2 cellular contexts compared by ENCODE assay signal in the genomic region with DNA sequence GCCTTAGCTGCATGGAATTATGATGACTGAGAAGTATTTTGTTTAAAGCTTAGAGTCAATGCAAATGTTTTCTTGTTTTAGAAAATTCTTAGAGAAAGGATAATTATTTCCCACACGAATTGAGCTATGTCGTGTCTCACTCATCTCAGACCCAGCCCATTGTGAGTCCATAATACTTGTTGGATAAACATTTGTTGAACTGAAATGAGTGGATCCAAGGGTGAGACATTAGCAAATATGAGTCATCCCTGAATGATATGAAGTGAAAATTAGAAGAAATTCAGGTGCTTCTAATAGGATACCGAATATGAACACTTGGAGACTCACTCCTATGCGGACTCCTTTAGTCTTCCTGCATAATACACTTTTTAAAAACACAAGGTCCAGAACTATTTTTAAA.
TF ChIP-seq lines count a peak whose summit lies in the region.

No MANE protein-coding gene starts in this region.

TF ChIP-seq in IMR-90, 13 proteins besides CTCF, POLR2A, EP300 and RAD21:
- TF ChIP-seq, protein P1, sequence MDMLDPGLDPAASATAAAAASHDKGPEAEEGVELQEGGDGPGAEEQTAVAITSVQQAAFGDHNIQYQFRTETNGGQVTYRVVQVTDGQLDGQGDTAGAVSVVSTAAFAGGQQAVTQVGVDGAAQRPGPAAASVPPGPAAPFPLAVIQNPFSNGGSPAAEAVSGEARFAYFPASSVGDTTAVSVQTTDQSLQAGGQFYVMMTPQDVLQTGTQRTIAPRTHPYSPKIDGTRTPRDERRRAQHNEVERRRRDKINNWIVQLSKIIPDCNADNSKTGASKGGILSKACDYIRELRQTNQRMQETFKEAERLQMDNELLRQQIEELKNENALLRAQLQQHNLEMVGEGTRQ (IDR thresholded peaks at IDR 0.05; ENCODE audit: low read depth, low read length) = no peak
- 0 out of 2 replicates have a peak, but pooled peaks have one; percentile 15 for TF ChIP-seq FOS (IDR thresholded peaks at IDR 0.05; ENCODE audit: low read depth, low read length)

TF ChIP-seq in endothelial cell of umbilical vein, 7 proteins besides CTCF, POLR2A, EP300 and RAD21:
- peak; percentile 20 for TF ChIP-seq FOS (IDR thresholded peaks at IDR 0.05; ENCODE audit: borderline replicate concordance, insufficient read depth, low read length)
- TF ChIP-seq, protein P2, sequence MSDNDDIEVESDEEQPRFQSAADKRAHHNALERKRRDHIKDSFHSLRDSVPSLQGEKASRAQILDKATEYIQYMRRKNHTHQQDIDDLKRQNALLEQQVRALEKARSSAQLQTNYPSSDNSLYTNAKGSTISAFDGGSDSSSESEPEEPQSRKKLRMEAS (IDR thresholded peaks at IDR 0.05; ENCODE audit: insufficient read depth, insufficient read length) = no peak
- TF ChIP-seq EZH2 (IDR thresholded peaks at IDR 0.05; ENCODE audit: borderline replicate concordance, low read depth, low read length, severe bottlenecking) = no peak
